ENCODE assay signal across 15 cellular contexts in the genomic region with DNA sequence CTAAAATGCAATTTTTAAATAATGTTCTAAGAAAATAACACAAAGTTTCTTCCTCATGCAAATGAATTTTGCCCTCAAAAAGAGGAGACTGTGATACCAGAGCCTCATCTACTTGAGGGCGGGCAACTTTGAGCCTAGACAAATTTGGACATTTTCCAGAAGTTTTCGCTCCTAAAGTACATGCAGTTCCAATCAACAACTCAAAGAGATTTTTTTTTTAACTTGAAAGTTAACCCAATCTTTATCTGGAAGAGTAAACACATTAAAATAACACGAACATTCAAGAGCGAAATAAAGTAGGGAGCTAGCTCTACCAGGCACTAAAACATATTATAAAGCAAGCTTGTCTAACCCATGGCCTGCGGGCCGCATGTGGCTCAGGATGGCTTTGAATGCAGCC.
"Had no signal": no experiment of that assay in that cellular context is flagged by ENCODE, and none has a peak within 500 bp of the region (broad histone marks: within the 10 kb centered on the region; RNA-seq: fewer than 3 reads in every experiment).

No MANE protein-coding gene starts in this region.

- H3K4me3 Mint-ChIP-seq: dendritic cell treated with granulocyte-macrophage colony-stimulating factor and Interleukin-4, amounts not matched to agents 40 ng/mL and 50 ng/mL, for 4 days; naive thymus-derived CD8-positive, alpha-beta T cell; stimulated activated naive B cell treated with anti-CD40 and anti-IgM and Interleukin-4, amounts not matched to agents 10 μg/mL and 1 μg/mL and 100 μg/mL, for 72 hours; stimulated activated naive CD8-positive, alpha-beta T cell treated with anti-CD3 and anti-CD28 coated beads, Interleukin-15, amount 100 ng/mL, for 72 hours; type B pancreatic cell had no signal

- H3K4me3 ChIP-seq: esophagus squamous epithelium had no signal

- H3K27me3 Mint-ChIP-seq: naive thymus-derived CD8-positive, alpha-beta T cell; stimulated activated naive B cell treated with anti-CD40 and anti-IgM and Interleukin-4, amounts not matched to agents 10 μg/mL and 1 μg/mL and 100 μg/mL, for 72 hours; stimulated activated naive CD8-positive, alpha-beta T cell treated with anti-CD3 and anti-CD28 coated beads, Interleukin-15, amount 100 ng/mL, for 72 hours; type B pancreatic cell had no signal

- H3K27ac Mint-ChIP-seq: dendritic cell treated with granulocyte-macrophage colony-stimulating factor and Interleukin-4, amounts not matched to agents 40 ng/mL and 50 ng/mL, for 4 days; naive thymus-derived CD8-positive, alpha-beta T cell; stimulated activated naive B cell treated with anti-CD40 and anti-IgM and Interleukin-4, amounts not matched to agents 10 μg/mL and 1 μg/mL and 100 μg/mL, for 72 hours; stimulated activated naive CD8-positive, alpha-beta T cell treated with anti-CD3 and anti-CD28 coated beads, Interleukin-15, amount 100 ng/mL, for 72 hours; type B pancreatic cell had no signal

- H3K27me3 ChIP-seq: esophagus squamous epithelium, foreskin keratinocyte, neutrophil had no signal

- ATAC-seq: foreskin keratinocyte; naive thymus-derived CD8-positive, alpha-beta T cell; sciatic nerve; stimulated activated naive B cell treated with anti-CD40 and anti-IgM and Interleukin-4, amounts not matched to agents 10 μg/mL and 1 μg/mL and 100 μg/mL, for 72 hours; stimulated activated naive CD8-positive, alpha-beta T cell treated with anti-CD3 and anti-CD28 coated beads, Interleukin-15, amount 100 ng/mL, for 72 hours had no signal

- DNase-seq: esophagus squamous epithelium; foreskin keratinocyte; head of caudate nucleus; hippocampal formation; mesendoderm; naive thymus-derived CD8-positive, alpha-beta T cell; stimulated activated CD4-positive, alpha-beta T cell treated with anti-CD3 and anti-CD28 coated beads, Interleukin-2, amount 100 ng/mL, for 24 hours; stimulated activated CD4-positive, alpha-beta T cell treated with anti-CD3 and anti-CD28 coated beads, Interleukin-4, amount 100 ng/mL, for 4 hours; stimulated activated naive B cell treated with anti-CD40 and anti-IgM and Interleukin-4, amounts not matched to agents 10 μg/mL and 1 μg/mL and 100 μg/mL, for 72 hours; stimulated activated naive CD8-positive, alpha-beta T cell treated with anti-CD3 and anti-CD28 coated beads, Interleukin-15, amount 100 ng/mL, for 72 hours; substantia nigra had no signal

- H3K27ac ChIP-seq: esophagus squamous epithelium, foreskin keratinocyte, neutrophil had no signal

- H3K9me3 Mint-ChIP-seq: dendritic cell treated with granulocyte-macrophage colony-stimulating factor and Interleukin-4, amounts not matched to agents 40 ng/mL and 50 ng/mL, for 4 days; naive thymus-derived CD8-positive, alpha-beta T cell; type B pancreatic cell had no signal

- H3K9me3 ChIP-seq: esophagus squamous epithelium, neutrophil had no signal

- H3K36me3 ChIP-seq: esophagus squamous epithelium, neutrophil had no signal

- H3K4me1 ChIP-seq: esophagus squamous epithelium, foreskin keratinocyte had no signal

- H3K36me3 Mint-ChIP-seq: stimulated activated naive B cell treated with anti-CD40 and anti-IgM and Interleukin-4, amounts not matched to agents 10 μg/mL and 1 μg/mL and 100 μg/mL, for 72 hours; type B pancreatic cell had no signal
